ENCODE assay signal across 11 cellular contexts in the genomic region with DNA sequence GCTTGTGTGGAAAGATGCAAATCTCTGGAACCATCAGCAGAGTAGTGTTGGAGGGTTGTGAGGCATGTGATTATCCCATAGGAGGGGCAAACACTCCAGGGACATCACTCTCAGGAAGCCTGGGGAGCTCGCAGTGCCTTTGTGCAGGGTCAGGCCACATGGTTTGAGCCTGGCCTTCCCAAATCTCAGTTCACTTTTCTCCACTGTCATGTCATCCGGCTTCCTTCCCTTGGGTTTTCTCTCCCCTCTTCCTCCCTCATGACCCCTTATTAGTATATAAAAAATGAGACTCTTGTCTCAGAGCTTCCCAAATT. TPM values are rescaled to one million over a fixed set of nuclear protein-coding genes. Genes with fewer than 3 reads are reported as not detected.
DNase-seq lines count a peak whose midpoint lies in the region; ATAC-seq, FAIRE-seq and TF ChIP-seq lines count a peak whose summit lies in the region.
"Had no signal": no experiment of that assay in that cellular context is flagged by ENCODE, and none has a peak within 500 bp of the region (broad histone marks: within the 10 kb centered on the region; RNA-seq: fewer than 3 reads in every experiment).

No MANE protein-coding gene starts in this region.

- no peak overlapping the region for H3K4me2 ChIP-seq in parathyroid adenoma (ENCODE audit: low read length)

- H3K4me1 Mint-ChIP-seq in CD4-positive, alpha-beta memory T cell: peaks cover 63 to 87% (median 77%) of the 10 kb centered on the region in 4 donors
- peaks cover 55% of the 10 kb centered on the region for H3K4me1 Mint-ChIP-seq in T-helper 17 cell

- H3K4me3 Mint-ChIP-seq in CD4-positive, alpha-beta memory T cell: peak overlapping the region in 6 of 8 donors; percentile 26 to 60 (median 46)
- peak overlapping the region; percentile 71 for H3K4me3 Mint-ChIP-seq in T-helper 17 cell

- no peak for TF ChIP-seq POLR2A in esophagus squamous epithelium (IDR thresholded peaks at IDR 0.05)

- H3K27me3 ChIP-seq in CD4-positive, alpha-beta memory T cell (ENCODE audit: insufficient read depth, low read length): no peaks in the 10 kb centered on the region
- H3K27me3 ChIP-seq in esophagus squamous epithelium (no peaks in the 10 kb centered on the region), parathyroid adenoma (ENCODE audit: control insufficient read depth, insufficient read depth, low read length) (no peaks in the 10 kb centered on the region)

- H3K9ac ChIP-seq in parathyroid adenoma: no peak overlapping the region

- no peaks in the 10 kb centered on the region for H3K9me3 ChIP-seq in CD4-positive, alpha-beta memory T cell (ENCODE audit: control insufficient read depth in 1 of 2, low read length in 2 of 2)
- H3K9me3 ChIP-seq in T-helper 17 cell (ENCODE audit: control insufficient read depth, low read length, poor library complexity, severe bottlenecking) (no peaks in the 10 kb centered on the region), esophagus squamous epithelium (no peaks in the 10 kb centered on the region), parathyroid adenoma (ENCODE audit: control insufficient read depth, low read length) (no peaks in the 10 kb centered on the region)

- H3K4me1 ChIP-seq in CD4-positive, alpha-beta memory T cell (ENCODE audit: insufficient read depth, low read length): peaks cover 91% of the 10 kb centered on the region
- H3K4me1 ChIP-seq in esophagus squamous epithelium (peaks cover 67 to 89% (median 82%) of the 10 kb centered on the region in 3 donors), parathyroid adenoma (peaks cover 33% of the 10 kb centered on the region)

- H3K4me3 ChIP-seq in CD4-positive, alpha-beta memory T cell (ENCODE audit: low read length in 2 of 2): no peak overlapping the region
- H3K4me3 ChIP-seq in esophagus squamous epithelium (no peak overlapping the region), parathyroid adenoma (ENCODE audit: low read depth, low read length) (no peak overlapping the region)
- H3K4me3 ChIP-seq: SK-N-MC had no signal

- H3K9me3 Mint-ChIP-seq in CD4-positive, alpha-beta memory T cell: peaks cover 0 to 11% (median 3%) of the 10 kb centered on the region in 8 donors

- H3K27me3 Mint-ChIP-seq in CD4-positive, alpha-beta memory T cell: no peaks in the 10 kb centered on the region
- H3K27me3 Mint-ChIP-seq in T-helper 17 cell: no peaks in the 10 kb centered on the region

- CTCF ChIA-PET in CD4-positive, alpha-beta memory T cell (lab: Charles Lee; ENCODE audit: partially characterized antibody): interaction anchor here (0.9 to 20.7 kb wide), 5 partner anchors 9 to 30 kb away, joined by 4 to 516 read pairs (median 5); no protein-coding TSS in a partner anchor

- peak in 1 of 5 donors; percentile 1 for DNase-seq in CD4-positive, alpha-beta memory T cell
- DNase-seq in T-helper 17 cell: no peak
- DNase-seq in esophagus squamous epithelium (lab: John Stamatoyannopoulos, UW): no peak
- DNase-seq in globus pallidus (ENCODE audit: low spot score): no peak
- no peak for DNase-seq in RCC 7860 (ENCODE audit: low spot score)
- DNase-seq: NCI-H2029 treated with DMSO at 0.1 percent for 48 hours had no signal

- 70 to 72% methylated on average over 2 of the region's 2 CpGs for WGBS in esophagus squamous epithelium, 2 donors

- H2AFZ ChIP-seq in parathyroid adenoma: no peak overlapping the region

- H3K27ac ChIP-seq in CD4-positive, alpha-beta memory T cell (ENCODE audit: low read depth, low read length): peak overlapping the region; percentile 69
- H3K27ac ChIP-seq in esophagus squamous epithelium: peak overlapping the region; percentile 76 to 100 (median 98)
- H3K27ac ChIP-seq in parathyroid adenoma: peak overlapping the region; percentile 16
- H3K27ac ChIP-seq: SK-N-MC had no signal

- H3K36me3 ChIP-seq in CD4-positive, alpha-beta memory T cell (ENCODE audit: insufficient read depth, low read length): peaks cover 28% of the 10 kb centered on the region
- H3K36me3 ChIP-seq in esophagus squamous epithelium: peaks cover 3 to 63% (median 5%) of the 10 kb centered on the region in 3 donors
- no peaks in the 10 kb centered on the region for H3K36me3 ChIP-seq in parathyroid adenoma (ENCODE audit: control insufficient read depth, insufficient read depth, low read length)

- ATAC-seq in T-helper 17 cell (no peak), GM18858 (IDR thresholded peaks at IDR 0.05; ENCODE audit: unreplicated experiment) (no peak), GM21528 (IDR thresholded peaks at IDR 0.05; ENCODE audit: low FRiP score, unreplicated experiment) (no peak)

- TF ChIP-seq CTCF in esophagus squamous epithelium (IDR thresholded peaks at IDR 0.05): no peak
- TF ChIP-seq CTCF in parathyroid adenoma (IDR thresholded peaks at IDR 0.05): no peak

- H3K27ac Mint-ChIP-seq in CD4-positive, alpha-beta memory T cell: peak overlapping the region; percentile 82 to 95 (median 91)
- H3K27ac Mint-ChIP-seq in T-helper 17 cell: peak overlapping the region; percentile 100

- no peak for FAIRE-seq in RCC 7860 (lab: Jason Lieb, UNC)
- FAIRE-seq: HTR-8/SVneo had no signal

- POLR2A ChIA-PET in CD4-positive, alpha-beta memory T cell (lab: Charles Lee; ENCODE audit: partially characterized antibody): interaction anchor here (0.8 to 28.7 kb wide), 6 partner anchors 9 to 30 kb away, joined by 3 to 906 read pairs (median 8); partner anchors contain the start of gene TSPAN14

- peaks cover 54 to 66% of the 10 kb centered on the region in 2 donors for H3K36me3 Mint-ChIP-seq in CD4-positive, alpha-beta memory T cell
- peaks cover 8% of the 10 kb centered on the region for H3K36me3 Mint-ChIP-seq in T-helper 17 cell (ENCODE audit: low read depth)

- H3K79me2 ChIP-seq in parathyroid adenoma: peaks cover 53% of the 10 kb centered on the region

- intact Hi-C loops in CD4-positive, alpha-beta memory T cell (cut with micrococcal nuclease): no loop called here
- intact Hi-C loops in esophagus squamous epithelium (cut with DNase I): no loop called here

RNA-seq across cellular contexts. Expression of gene TSPAN14, which starts 20.4 kb away (rescaled TPM):
- total RNA-seq in CD4-positive, alpha-beta memory T cell: 100 to 1,000 TPM; 151 to 153 TPM
- polyA plus RNA-seq in CD4-positive, alpha-beta memory T cell: 100 to 1,000 TPM; 148 to 246 TPM
- total RNA-seq in T-helper 17 cell: 100 to 1,000 TPM; 118 to 139 TPM
- total RNA-seq in esophagus squamous epithelium: 100 to 1,000 TPM in 2 of 4 donors, 10 to 100 TPM in 2; 66.4 to 118 (median 89.8) TPM

Comparison
In these comparisons a context has a peak if more than half of its experiments do, and no peak if none do; other contexts are left out.
1. H3K27ac ChIP-seq: peak in every context shown above with its lines; median percentile 98 in esophagus squamous epithelium; 69 in CD4-positive, alpha-beta memory T cell; 16 in parathyroid adenoma.